Comparison of ENCODE assay signal across 10 cellular contexts in the genomic region with DNA sequence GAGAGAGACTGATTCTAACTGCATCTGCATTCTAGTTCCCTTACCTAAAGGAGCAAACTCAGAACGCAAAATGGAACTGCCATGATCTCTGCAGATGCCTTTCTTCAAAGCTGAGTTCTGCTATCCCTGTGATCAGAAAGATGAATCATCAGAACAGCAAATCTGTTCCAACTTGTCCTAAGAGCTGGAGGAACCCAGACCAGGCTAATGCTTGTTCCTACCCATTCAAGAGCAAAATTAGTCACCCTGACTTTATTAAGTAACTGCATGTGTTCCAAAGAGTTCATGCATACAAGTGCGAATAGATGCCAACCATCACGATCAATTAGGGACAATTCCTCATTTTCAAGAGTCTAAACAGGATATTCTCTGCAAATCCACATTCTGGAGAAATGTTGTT. TPM values are rescaled to one million over a fixed set of nuclear protein-coding genes. Genes with fewer than 3 reads are reported as not detected.
DNase-seq lines count a peak whose midpoint lies in the region; ATAC-seq, FAIRE-seq and TF ChIP-seq lines count a peak whose summit lies in the region.
"Had no signal": no experiment of that assay in that cellular context is flagged by ENCODE, and none has a peak within 500 bp of the region (broad histone marks: within the 10 kb centered on the region; RNA-seq: fewer than 3 reads in every experiment).

No MANE protein-coding gene starts in this region.

- H3K4me2 ChIP-seq in parathyroid adenoma (ENCODE audit: low read length), result no peak overlapping the region

- no peak overlapping the region for H3K4me3 ChIP-seq in CD8-positive, alpha-beta memory T cell (ENCODE audit: low read length)
- no peak overlapping the region for H3K4me3 ChIP-seq in parathyroid adenoma (ENCODE audit: low read depth, low read length)
- no peak overlapping the region for H3K4me3 ChIP-seq in kidney (ENCODE audit: low read length in 2 of 2)

- H3K36me3 Mint-ChIP-seq in CD8-positive, alpha-beta memory T cell, result peaks cover 12 to 57% (median 17%) of the 10 kb centered on the region in 3 donors
- H3K36me3 Mint-ChIP-seq in stimulated activated naive B cell treated with anti-CD40 and anti-IgM and Interleukin-4, amounts not matched to agents 10 μg/mL and 1 μg/mL and 100 μg/mL, for 72 hours, result peaks cover 34 to 51% of the 10 kb centered on the region in 2 donors

- no peak overlapping the region for H3K27ac ChIP-seq in CD8-positive, alpha-beta memory T cell (ENCODE audit: low read depth, low read length)
- H3K27ac ChIP-seq in parathyroid adenoma (peak overlapping the region; percentile 31), kidney (ENCODE audit: low read depth in 2 of 2, low read length in 2 of 2) (peak overlapping the region in 1 of 2 donors; percentile 26)

- DNase-seq in CD8-positive, alpha-beta memory T cell, result no peak
- DNase-seq in NCI-H69 (lab: John Stamatoyannopoulos, UW), result peak; percentile 19
- DNase-seq in NCI-H748 (lab: John Stamatoyannopoulos, UW; ENCODE audit: unreplicated experiment), result no peak
- no peak for DNase-seq in kidney
- no peak for DNase-seq in stimulated activated naive B cell treated with anti-CD40 and anti-IgM and Interleukin-4, amounts not matched to agents 10 μg/mL and 1 μg/mL and 100 μg/mL, for 72 hours
- no peak for DNase-seq in HUDEP-2 (lab: John Stamatoyannopoulos, UW; ENCODE audit: unreplicated experiment in 76 of 76)
- DNase-seq: activated T-cell treated with anti-CD3 and anti-CD28 coated beads for 4 hours, H9 had no signal

- TF ChIP-seq CTCF in parathyroid adenoma (IDR thresholded peaks at IDR 0.05) (no peak), kidney (IDR thresholded peaks at IDR 0.05; ENCODE audit: borderline replicate concordance, extremely low read depth, insufficient read depth) (no peak)

- H3K9ac ChIP-seq in parathyroid adenoma (no peak overlapping the region), kidney (ENCODE audit: low read length in 2 of 2) (no peak overlapping the region)

- H3K27me3 Mint-ChIP-seq in CD8-positive, alpha-beta memory T cell, result no peaks in the 10 kb centered on the region
- no peaks in the 10 kb centered on the region for H3K27me3 Mint-ChIP-seq in stimulated activated naive B cell treated with anti-CD40 and anti-IgM and Interleukin-4, amounts not matched to agents 10 μg/mL and 1 μg/mL and 100 μg/mL, for 72 hours

- peaks cover 54% of the 10 kb centered on the region for H3K4me1 ChIP-seq in CD8-positive, alpha-beta memory T cell (ENCODE audit: insufficient read depth, low read length)
- H3K4me1 ChIP-seq in parathyroid adenoma, result peaks cover 53% of the 10 kb centered on the region
- H3K4me1 ChIP-seq in kidney (ENCODE audit: control insufficient read depth in 1 of 2, insufficient read depth in 1 of 2, low read depth in 1 of 2, low read length in 2 of 2), result peaks cover 9 to 23% of the 10 kb centered on the region in 2 donors

- FAIRE-seq in kidney (lab: Jason Lieb, UNC), result no peak

- no peak overlapping the region for H2AFZ ChIP-seq in parathyroid adenoma

- intact Hi-C loops in kidney (cut with DNase I), result no loop called here

- no peaks in the 10 kb centered on the region for H3K9me3 Mint-ChIP-seq in CD8-positive, alpha-beta memory T cell
- peaks cover 0 to 1% of the 10 kb centered on the region in 2 donors for H3K9me3 Mint-ChIP-seq in stimulated activated naive B cell treated with anti-CD40 and anti-IgM and Interleukin-4, amounts not matched to agents 10 μg/mL and 1 μg/mL and 100 μg/mL, for 72 hours

- CTCF ChIA-PET in CD8-positive, alpha-beta memory T cell (lab: Charles Lee), result interaction anchor here (1.0 kb wide), 1 partner anchor 15 kb away, joined by 3 read pairs; no protein-coding TSS in a partner anchor

- H3K79me2 ChIP-seq in parathyroid adenoma, result peaks cover 73% of the 10 kb centered on the region

- no peaks in the 10 kb centered on the region for H3K9me3 ChIP-seq in CD8-positive, alpha-beta memory T cell (ENCODE audit: low read length)
- no peaks in the 10 kb centered on the region for H3K9me3 ChIP-seq in parathyroid adenoma (ENCODE audit: control insufficient read depth, low read length)
- H3K9me3 ChIP-seq in kidney (ENCODE audit: control insufficient read depth in 1 of 2, low read length in 2 of 2), result no peaks in the 10 kb centered on the region

- peaks cover 73 to 89% (median 86%) of the 10 kb centered on the region in 3 donors for H3K4me1 Mint-ChIP-seq in CD8-positive, alpha-beta memory T cell
- peaks cover 29 to 56% of the 10 kb centered on the region in 2 donors for H3K4me1 Mint-ChIP-seq in stimulated activated naive B cell treated with anti-CD40 and anti-IgM and Interleukin-4, amounts not matched to agents 10 μg/mL and 1 μg/mL and 100 μg/mL, for 72 hours

- POLR2A ChIA-PET in CD8-positive, alpha-beta memory T cell (lab: Charles Lee), result interaction anchor here (1.3 kb wide), 1 partner anchor 14 kb away, joined by 3 read pairs; no protein-coding TSS in a partner anchor

- peak overlapping the region in 1 of 7 donors; percentile 9 for H3K4me3 Mint-ChIP-seq in CD8-positive, alpha-beta memory T cell
- H3K4me3 Mint-ChIP-seq in stimulated activated naive B cell treated with anti-CD40 and anti-IgM and Interleukin-4, amounts not matched to agents 10 μg/mL and 1 μg/mL and 100 μg/mL, for 72 hours, result no peak overlapping the region

- peak; percentile 85 for ATAC-seq in esophagus mucosa
- no peak for ATAC-seq in stimulated activated naive B cell treated with anti-CD40 and anti-IgM and Interleukin-4, amounts not matched to agents 10 μg/mL and 1 μg/mL and 100 μg/mL, for 72 hours (replicated peaks)

- H3K36me3 ChIP-seq in CD8-positive, alpha-beta memory T cell (ENCODE audit: insufficient read depth, low read length), result peaks cover 18% of the 10 kb centered on the region
- H3K36me3 ChIP-seq in parathyroid adenoma (ENCODE audit: control insufficient read depth, insufficient read depth, low read length) (no peaks in the 10 kb centered on the region), kidney (ENCODE audit: control insufficient read depth in 1 of 2, insufficient read depth in 2 of 2, low read length in 2 of 2) (no peaks in the 10 kb centered on the region)

- no peaks in the 10 kb centered on the region for H3K27me3 ChIP-seq in CD8-positive, alpha-beta memory T cell (ENCODE audit: insufficient read depth, low read length, poor library complexity, severe bottlenecking)
- H3K27me3 ChIP-seq in parathyroid adenoma (ENCODE audit: control insufficient read depth, insufficient read depth, low read length), result no peaks in the 10 kb centered on the region

- H3K27ac Mint-ChIP-seq in CD8-positive, alpha-beta memory T cell, result peak overlapping the region in 7 of 8 donors; percentile 25 to 91 (median 63)
- H3K27ac Mint-ChIP-seq in stimulated activated naive B cell treated with anti-CD40 and anti-IgM and Interleukin-4, amounts not matched to agents 10 μg/mL and 1 μg/mL and 100 μg/mL, for 72 hours, result no peak overlapping the region
- H3K27ac Mint-ChIP-seq: H9 had no signal

RNA-seq across cellular contexts. Expression of a gene that starts 46.5 kb away (rescaled TPM):
- total RNA-seq in CD8-positive, alpha-beta memory T cell, result 10 to 100 TPM; 59.5 to 60.0 TPM
- 196 TPM for polyA plus RNA-seq in CD8-positive, alpha-beta memory T cell
- total RNA-seq in esophagus mucosa, result 25.5 TPM
- total RNA-seq in kidney, result 61.2 TPM
- polyA plus RNA-seq in kidney (ENCODE audit: insufficient read depth, low read depth, low replicate concordance), result 15.1 TPM
